ENCODE assay signal across 1 cellular context in genomic region chr6:146902846-146903245, GRCh38.
TF ChIP-seq lines count a peak whose summit lies in the region.

No MANE protein-coding gene starts in this region.

TF ChIP-seq in GM23338, 12 proteins besides CTCF, POLR2A, EP300 and RAD21 (continued from another document):
- TF ChIP-seq ZNF462 (CRISPR knock-in tag; IDR thresholded peaks at IDR 0.05) = no peak
- no peak for TF ChIP-seq NANOG (IDR thresholded peaks at IDR 0.05; ENCODE audit: borderline replicate concordance)
